1 cellular context compared by ENCODE assay signal in the genomic region with DNA sequence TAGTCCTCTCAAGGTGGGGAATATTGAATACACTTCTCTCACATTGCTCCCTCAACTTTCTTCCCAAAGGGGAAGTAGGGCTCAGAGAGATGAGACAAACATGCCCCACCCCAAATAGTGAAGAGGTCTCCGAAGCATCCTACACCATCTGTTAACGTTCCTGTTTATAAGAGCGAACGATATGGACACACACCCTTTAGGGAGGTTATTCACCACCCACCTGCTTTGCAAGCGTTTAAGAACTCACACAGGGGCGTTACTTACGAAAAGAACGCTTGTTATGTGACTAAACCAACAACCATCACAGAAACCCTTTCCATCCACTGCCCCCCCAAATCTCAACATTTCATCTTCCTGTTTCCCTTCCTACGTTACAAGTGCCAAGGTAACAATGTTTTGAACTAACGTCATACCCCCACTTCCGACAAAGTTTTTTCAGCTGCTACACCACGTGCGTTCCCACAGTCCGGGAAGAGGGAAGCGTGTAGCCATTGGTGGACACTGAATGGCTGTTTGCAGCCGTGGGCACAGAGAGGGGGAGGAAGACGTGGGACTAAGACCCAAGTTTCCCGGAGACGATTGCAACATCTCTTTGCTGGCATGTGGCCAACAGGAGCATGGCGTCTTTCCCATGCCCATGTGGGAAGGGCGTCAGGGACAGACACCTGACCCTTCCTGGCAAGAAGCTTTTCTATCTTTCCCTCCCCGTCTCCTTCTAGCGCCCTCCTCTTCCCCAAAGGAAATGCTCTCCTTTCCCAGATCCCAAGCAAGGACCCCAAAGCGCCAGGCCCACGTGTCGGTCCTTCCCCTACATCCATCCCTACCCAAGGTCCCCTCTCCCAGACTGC.
TF ChIP-seq lines count a peak whose summit lies in the region.

No MANE protein-coding gene starts in this region.

TF ChIP-seq in K562, 482 proteins besides CTCF, POLR2A, EP300 and RAD21 (continued from another document and continues in another):
- TF ChIP-seq, protein P1, sequence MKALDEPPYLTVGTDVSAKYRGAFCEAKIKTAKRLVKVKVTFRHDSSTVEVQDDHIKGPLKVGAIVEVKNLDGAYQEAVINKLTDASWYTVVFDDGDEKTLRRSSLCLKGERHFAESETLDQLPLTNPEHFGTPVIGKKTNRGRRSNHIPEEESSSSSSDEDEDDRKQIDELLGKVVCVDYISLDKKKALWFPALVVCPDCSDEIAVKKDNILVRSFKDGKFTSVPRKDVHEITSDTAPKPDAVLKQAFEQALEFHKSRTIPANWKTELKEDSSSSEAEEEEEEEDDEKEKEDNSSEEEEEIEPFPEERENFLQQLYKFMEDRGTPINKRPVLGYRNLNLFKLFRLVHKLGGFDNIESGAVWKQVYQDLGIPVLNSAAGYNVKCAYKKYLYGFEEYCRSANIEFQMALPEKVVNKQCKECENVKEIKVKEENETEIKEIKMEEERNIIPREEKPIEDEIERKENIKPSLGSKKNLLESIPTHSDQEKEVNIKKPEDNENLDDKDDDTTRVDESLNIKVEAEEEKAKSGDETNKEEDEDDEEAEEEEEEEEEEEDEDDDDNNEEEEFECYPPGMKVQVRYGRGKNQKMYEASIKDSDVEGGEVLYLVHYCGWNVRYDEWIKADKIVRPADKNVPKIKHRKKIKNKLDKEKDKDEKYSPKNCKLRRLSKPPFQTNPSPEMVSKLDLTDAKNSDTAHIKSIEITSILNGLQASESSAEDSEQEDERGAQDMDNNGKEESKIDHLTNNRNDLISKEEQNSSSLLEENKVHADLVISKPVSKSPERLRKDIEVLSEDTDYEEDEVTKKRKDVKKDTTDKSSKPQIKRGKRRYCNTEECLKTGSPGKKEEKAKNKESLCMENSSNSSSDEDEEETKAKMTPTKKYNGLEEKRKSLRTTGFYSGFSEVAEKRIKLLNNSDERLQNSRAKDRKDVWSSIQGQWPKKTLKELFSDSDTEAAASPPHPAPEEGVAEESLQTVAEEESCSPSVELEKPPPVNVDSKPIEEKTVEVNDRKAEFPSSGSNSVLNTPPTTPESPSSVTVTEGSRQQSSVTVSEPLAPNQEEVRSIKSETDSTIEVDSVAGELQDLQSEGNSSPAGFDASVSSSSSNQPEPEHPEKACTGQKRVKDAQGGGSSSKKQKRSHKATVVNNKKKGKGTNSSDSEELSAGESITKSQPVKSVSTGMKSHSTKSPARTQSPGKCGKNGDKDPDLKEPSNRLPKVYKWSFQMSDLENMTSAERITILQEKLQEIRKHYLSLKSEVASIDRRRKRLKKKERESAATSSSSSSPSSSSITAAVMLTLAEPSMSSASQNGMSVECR (CRISPR knock-in tag; IDR thresholded peaks at IDR 0.05): peak; percentile 62
- TF ChIP-seq, protein P2, sequence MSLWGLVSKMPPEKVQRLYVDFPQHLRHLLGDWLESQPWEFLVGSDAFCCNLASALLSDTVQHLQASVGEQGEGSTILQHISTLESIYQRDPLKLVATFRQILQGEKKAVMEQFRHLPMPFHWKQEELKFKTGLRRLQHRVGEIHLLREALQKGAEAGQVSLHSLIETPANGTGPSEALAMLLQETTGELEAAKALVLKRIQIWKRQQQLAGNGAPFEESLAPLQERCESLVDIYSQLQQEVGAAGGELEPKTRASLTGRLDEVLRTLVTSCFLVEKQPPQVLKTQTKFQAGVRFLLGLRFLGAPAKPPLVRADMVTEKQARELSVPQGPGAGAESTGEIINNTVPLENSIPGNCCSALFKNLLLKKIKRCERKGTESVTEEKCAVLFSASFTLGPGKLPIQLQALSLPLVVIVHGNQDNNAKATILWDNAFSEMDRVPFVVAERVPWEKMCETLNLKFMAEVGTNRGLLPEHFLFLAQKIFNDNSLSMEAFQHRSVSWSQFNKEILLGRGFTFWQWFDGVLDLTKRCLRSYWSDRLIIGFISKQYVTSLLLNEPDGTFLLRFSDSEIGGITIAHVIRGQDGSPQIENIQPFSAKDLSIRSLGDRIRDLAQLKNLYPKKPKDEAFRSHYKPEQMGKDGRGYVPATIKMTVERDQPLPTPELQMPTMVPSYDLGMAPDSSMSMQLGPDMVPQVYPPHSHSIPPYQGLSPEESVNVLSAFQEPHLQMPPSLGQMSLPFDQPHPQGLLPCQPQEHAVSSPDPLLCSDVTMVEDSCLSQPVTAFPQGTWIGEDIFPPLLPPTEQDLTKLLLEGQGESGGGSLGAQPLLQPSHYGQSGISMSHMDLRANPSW (CRISPR knock-in tag; IDR thresholded peaks at IDR 0.05): no peak
- TF ChIP-seq SMARCA4 (IDR thresholded peaks at IDR 0.05): 0 out of 2 replicates have a peak, but pooled peaks have one; percentile 6
- no peak for TF ChIP-seq CHCHD3 (CRISPR knock-in tag; IDR thresholded peaks at IDR 0.05)
- TF ChIP-seq, protein P3, sequence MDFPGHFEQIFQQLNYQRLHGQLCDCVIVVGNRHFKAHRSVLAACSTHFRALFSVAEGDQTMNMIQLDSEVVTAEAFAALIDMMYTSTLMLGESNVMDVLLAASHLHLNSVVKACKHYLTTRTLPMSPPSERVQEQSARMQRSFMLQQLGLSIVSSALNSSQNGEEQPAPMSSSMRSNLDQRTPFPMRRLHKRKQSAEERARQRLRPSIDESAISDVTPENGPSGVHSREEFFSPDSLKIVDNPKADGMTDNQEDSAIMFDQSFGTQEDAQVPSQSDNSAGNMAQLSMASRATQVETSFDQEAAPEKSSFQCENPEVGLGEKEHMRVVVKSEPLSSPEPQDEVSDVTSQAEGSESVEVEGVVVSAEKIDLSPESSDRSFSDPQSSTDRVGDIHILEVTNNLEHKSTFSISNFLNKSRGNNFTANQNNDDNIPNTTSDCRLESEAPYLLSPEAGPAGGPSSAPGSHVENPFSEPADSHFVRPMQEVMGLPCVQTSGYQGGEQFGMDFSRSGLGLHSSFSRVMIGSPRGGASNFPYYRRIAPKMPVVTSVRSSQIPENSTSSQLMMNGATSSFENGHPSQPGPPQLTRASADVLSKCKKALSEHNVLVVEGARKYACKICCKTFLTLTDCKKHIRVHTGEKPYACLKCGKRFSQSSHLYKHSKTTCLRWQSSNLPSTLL (IDR thresholded peaks at IDR 0.05): no peak
- peak; percentile 60; the same call in 1 of the 2 replicates for TF ChIP-seq FOXJ3 (CRISPR knock-in tag; IDR thresholded peaks at IDR 0.05)
- TF ChIP-seq, protein P4, sequence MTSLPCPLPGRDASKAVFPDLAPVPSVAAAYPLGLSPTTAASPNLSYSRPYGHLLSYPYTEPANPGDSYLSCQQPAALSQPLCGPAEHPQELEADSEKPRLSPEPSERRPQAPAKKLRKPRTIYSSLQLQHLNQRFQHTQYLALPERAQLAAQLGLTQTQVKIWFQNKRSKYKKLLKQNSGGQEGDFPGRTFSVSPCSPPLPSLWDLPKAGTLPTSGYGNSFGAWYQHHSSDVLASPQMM (CRISPR knock-in tag; IDR thresholded peaks at IDR 0.05): no peak
- TF ChIP-seq, protein P5, sequence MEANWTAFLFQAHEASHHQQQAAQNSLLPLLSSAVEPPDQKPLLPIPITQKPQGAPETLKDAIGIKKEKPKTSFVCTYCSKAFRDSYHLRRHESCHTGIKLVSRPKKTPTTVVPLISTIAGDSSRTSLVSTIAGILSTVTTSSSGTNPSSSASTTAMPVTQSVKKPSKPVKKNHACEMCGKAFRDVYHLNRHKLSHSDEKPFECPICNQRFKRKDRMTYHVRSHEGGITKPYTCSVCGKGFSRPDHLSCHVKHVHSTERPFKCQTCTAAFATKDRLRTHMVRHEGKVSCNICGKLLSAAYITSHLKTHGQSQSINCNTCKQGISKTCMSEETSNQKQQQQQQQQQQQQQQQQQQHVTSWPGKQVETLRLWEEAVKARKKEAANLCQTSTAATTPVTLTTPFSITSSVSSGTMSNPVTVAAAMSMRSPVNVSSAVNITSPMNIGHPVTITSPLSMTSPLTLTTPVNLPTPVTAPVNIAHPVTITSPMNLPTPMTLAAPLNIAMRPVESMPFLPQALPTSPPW (CRISPR knock-in tag; IDR thresholded peaks at IDR 0.05): peak; percentile 54
- TF ChIP-seq, protein P6, sequence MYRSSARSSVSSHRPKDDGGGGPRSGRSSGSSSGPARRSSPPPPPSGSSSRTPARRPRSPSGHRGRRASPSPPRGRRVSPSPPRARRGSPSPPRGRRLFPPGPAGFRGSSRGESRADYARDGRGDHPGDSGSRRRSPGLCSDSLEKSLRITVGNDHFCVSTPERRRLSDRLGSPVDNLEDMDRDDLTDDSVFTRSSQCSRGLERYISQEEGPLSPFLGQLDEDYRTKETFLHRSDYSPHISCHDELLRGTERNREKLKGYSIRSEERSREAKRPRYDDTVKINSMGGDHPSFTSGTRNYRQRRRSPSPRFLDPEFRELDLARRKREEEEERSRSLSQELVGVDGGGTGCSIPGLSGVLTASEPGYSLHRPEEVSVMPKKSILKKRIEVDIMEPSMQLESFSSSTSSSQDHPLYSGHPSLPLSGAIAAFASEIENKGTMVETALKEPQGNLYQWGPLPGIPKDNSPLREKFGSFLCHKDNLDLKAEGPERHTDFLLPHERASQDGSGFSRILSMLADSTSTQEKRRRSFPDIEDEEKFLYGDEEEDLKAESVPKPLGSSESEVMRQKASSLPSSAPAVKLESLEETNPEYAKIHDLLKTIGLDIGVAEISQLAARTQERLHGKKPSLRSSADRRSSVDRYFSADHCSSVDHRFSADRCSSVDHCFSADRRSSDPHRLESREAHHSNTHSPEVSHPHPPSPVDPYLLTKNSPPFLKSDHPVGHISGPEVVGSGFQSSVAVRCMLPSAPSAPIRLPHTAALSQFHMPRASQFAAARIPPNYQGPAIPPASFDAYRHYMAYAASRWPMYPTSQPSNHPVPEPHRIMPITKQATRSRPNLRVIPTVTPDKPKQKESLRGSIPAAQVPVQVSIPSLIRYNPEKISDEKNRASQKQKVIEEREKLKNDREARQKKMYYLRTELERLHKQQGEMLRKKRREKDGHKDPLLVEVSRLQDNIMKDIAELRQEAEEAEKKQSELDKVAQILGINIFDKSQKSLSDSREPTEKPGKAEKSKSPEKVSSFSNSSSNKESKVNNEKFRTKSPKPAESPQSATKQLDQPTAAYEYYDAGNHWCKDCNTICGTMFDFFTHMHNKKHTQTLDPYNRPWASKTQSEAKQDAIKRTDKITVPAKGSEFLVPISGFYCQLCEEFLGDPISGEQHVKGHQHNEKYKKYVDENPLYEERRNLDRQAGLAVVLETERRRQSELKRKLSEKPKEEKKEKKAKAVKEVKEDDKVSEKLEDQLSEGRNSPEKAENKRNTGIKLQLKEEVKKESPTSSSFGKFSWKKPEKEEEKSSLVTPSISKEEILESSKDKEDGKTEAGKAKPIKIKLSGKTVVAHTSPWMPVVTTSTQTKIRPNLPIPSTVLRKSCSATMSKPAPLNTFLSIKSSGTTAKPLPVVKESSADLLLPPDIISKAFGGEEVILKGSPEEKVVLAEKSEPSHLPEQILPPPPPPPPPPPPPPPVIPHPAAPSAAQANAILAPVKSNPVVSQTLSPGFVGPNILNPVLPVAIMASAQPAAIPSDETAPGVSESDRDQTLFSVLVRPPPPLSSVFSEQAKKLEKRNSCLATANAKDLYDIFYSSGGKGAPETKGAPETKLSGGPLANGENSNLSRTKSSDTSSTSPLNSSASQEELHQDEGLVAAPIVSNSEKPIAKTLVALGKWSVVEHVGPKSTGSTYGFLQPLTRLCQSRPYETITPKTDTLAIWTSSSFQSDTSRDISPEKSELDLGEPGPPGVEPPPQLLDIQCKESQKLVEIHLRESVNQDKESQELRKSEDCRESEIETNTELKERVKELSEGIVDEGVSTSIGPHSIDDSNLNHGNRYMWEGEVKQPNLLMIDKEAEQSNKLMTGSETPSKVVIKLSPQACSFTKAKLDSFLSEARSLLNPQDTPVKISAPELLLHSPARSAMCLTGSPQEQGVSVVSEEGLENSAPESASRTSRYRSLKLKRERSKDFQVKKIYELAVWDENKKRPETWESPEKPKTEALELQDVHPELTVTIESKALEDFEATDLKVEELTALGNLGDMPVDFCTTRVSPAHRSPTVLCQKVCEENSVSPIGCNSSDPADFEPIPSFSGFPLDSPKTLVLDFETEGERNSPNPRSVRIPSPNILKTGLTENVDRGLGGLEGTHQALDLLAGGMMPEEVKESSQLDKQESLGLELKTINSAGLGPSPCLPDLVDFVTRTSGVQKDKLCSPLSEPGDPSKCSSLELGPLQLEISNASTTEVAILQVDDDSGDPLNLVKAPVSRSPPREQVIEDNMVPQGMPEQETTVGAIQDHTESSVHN (IDR thresholded peaks at IDR 0.05; ENCODE audit: borderline replicate concordance in 1 of 2, low read depth in 1 of 2): peak in 1 of 2 experiments; percentile 61; a peak in 1 of 4 replicates
- peak; percentile 67 for TF ChIP-seq EGR1 (conservative IDR thresholded peaks at IDR 0.05)
- TF ChIP-seq GABPA (tag; conservative IDR thresholded peaks at IDR 0.05; ENCODE audit: low read depth): peak; percentile 40; the same call in 1 of the 2 replicates
- TF ChIP-seq, protein P7, sequence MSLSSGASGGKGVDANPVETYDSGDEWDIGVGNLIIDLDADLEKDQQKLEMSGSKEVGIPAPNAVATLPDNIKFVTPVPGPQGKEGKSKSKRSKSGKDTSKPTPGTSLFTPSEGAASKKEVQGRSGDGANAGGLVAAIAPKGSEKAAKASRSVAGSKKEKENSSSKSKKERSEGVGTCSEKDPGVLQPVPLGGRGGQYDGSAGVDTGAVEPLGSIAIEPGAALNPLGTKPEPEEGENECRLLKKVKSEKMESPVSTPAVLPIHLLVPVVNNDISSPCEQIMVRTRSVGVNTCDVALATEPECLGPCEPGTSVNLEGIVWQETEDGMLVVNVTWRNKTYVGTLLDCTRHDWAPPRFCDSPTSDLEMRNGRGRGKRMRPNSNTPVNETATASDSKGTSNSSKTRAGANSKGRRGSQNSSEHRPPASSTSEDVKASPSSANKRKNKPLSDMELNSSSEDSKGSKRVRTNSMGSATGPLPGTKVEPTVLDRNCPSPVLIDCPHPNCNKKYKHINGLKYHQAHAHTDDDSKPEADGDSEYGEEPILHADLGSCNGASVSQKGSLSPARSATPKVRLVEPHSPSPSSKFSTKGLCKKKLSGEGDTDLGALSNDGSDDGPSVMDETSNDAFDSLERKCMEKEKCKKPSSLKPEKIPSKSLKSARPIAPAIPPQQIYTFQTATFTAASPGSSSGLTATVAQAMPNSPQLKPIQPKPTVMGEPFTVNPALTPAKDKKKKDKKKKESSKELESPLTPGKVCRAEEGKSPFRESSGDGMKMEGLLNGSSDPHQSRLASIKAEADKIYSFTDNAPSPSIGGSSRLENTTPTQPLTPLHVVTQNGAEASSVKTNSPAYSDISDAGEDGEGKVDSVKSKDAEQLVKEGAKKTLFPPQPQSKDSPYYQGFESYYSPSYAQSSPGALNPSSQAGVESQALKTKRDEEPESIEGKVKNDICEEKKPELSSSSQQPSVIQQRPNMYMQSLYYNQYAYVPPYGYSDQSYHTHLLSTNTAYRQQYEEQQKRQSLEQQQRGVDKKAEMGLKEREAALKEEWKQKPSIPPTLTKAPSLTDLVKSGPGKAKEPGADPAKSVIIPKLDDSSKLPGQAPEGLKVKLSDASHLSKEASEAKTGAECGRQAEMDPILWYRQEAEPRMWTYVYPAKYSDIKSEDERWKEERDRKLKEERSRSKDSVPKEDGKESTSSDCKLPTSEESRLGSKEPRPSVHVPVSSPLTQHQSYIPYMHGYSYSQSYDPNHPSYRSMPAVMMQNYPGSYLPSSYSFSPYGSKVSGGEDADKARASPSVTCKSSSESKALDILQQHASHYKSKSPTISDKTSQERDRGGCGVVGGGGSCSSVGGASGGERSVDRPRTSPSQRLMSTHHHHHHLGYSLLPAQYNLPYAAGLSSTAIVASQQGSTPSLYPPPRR (CRISPR knock-in tag; IDR thresholded peaks at IDR 0.05; ENCODE audit: borderline replicate concordance): 0 out of 2 replicates have a peak, but pooled peaks have one; percentile 30
- TF ChIP-seq SPI1 (IDR thresholded peaks at IDR 0.05; ENCODE audit: borderline replicate concordance, low read depth, low read length): 0 out of 2 replicates have a peak, but pooled peaks have one; percentile 21
- peak in 2 of 3 experiments; percentile 58 to 85 for TF ChIP-seq YY1 (IDR thresholded peaks at IDR 0.05; ENCODE audit: borderline replicate concordance in 1 of 3, control insufficient read depth in 1 of 3, extremely low read depth in 1 of 3, insufficient read depth in 3 of 3, insufficient read length in 1 of 3, insufficient replicate concordance in 2 of 3, low read depth in 1 of 3, low read length in 2 of 3)
